In genomic region chr2:97806738-97807618, GRCh38 we compare ENCODE assay signal across 8 cellular contexts.
A peak's percentile ranks its signal among the peaks of the same experiment; 100 is the strongest.
DNase-seq lines count a peak whose midpoint lies in the region; ATAC-seq, FAIRE-seq and TF ChIP-seq lines count a peak whose summit lies in the region.

No MANE protein-coding gene starts in this region.

- H3K9ac ChIP-seq in SK-N-MC (ENCODE audit: insufficient read length), result no peak overlapping the region

- peak overlapping the region; percentile 30 for H3K4me3 ChIP-seq in SK-N-MC
- H3K4me3 ChIP-seq in pancreas, result no peak overlapping the region
- no peak overlapping the region for H3K4me3 ChIP-seq in tibial nerve

- H3K36me3 ChIP-seq in SK-N-MC (ENCODE audit: insufficient read depth, low read length) (peaks cover 9% of the 10 kb centered on the region), pancreas (peaks cover 0 to 25% (median 0%) of the 10 kb centered on the region in 3 donors), tibial nerve (peaks cover 0 to 49% (median 0%) of the 10 kb centered on the region in 3 donors)

- peak; percentile 83 for ATAC-seq in GM21717 (IDR thresholded peaks at IDR 0.05; ENCODE audit: unreplicated experiment)
- peak; percentile 94 to 100 (median 99) for ATAC-seq in pancreas

- H3K4me1 ChIP-seq in pancreas, result no peaks in the 10 kb centered on the region
- H3K4me1 ChIP-seq in tibial nerve, result peaks cover 0 to 6% (median 2%) of the 10 kb centered on the region in 4 donors

- intact Hi-C loops in pancreas (cut with DNase I), result loop anchor here in 2 of 3 donors (5.0 to 10.0 kb wide), 3 partner anchors 468 to 580 kb away; no protein-coding TSS in a partner anchor

- FAIRE-seq in pancreas (lab: Jason Lieb, UNC), result peak; percentile 34

- H3K27me3 ChIP-seq in pancreas (no peaks in the 10 kb centered on the region), tibial nerve (no peaks in the 10 kb centered on the region)

- H3K27ac ChIP-seq in SK-N-MC (no peak overlapping the region), pancreas (no peak overlapping the region), tibial nerve (no peak overlapping the region)

- no peak for TF ChIP-seq POLR2A in tibial nerve (IDR thresholded peaks at IDR 0.05)

- H3K9me3 ChIP-seq in SK-N-MC (ENCODE audit: low read depth, low read length), result no peaks in the 10 kb centered on the region
- no peaks in the 10 kb centered on the region for H3K9me3 ChIP-seq in pancreas
- H3K9me3 ChIP-seq in tibial nerve, result no peaks in the 10 kb centered on the region

- TF ChIP-seq CTCF in pancreas (IDR thresholded peaks at IDR 0.05) (peak; percentile 63 to 93 (median 82)), tibial nerve (IDR thresholded peaks at IDR 0.05) (peak; percentile 81 to 88 (median 85))

- DNase-seq in COR-L47 (lab: John Stamatoyannopoulos, UW) (peak; percentile 72), NAMALWA (ENCODE audit: low spot score) (peak; percentile 86), SK-N-MC (ENCODE audit: low read depth, low spot score) (peak; percentile 66), globus pallidus (ENCODE audit: low spot score) (peak; percentile 67), pancreas (peak; percentile 58 to 90 (median 77)), tibial nerve (ENCODE audit: low spot score in 2 of 2) (peak; percentile 75 to 86)
- peak; percentile 63 for DNase-seq in activated gamma-delta T cell treated with anti-CD3 and anti-CD28 coated beads, Interleukin-2, amount 50 U/mL, for 16 hours (ENCODE audit: low read depth)

- 24 to 26% methylated on average over 12 of the region's 12 CpGs for WGBS in pancreas, 2 donors
- 19 to 21% methylated on average over 12 of the region's 12 CpGs for WGBS in tibial nerve, 2 donors

- TF ChIP-seq EP300 in tibial nerve (IDR thresholded peaks at IDR 0.05), result no peak
